In genomic region chr4:118821590-118822293, GRCh38 we compare ENCODE assay signal across 1 cellular context.
TF ChIP-seq lines count a peak whose summit lies in the region.

No MANE protein-coding gene starts in this region.

TF ChIP-seq in neural cell, 6 proteins besides CTCF, POLR2A, EP300 and RAD21 (continued from another document):
- TF ChIP-seq MXI1 (conservative IDR thresholded peaks at IDR 0.05; ENCODE audit: poor library complexity, severe bottlenecking) (no peak), SMC3 (conservative IDR thresholded peaks at IDR 0.05; ENCODE audit: poor library complexity) (no peak)
